9 cellular contexts compared by ENCODE assay signal in the genomic region with DNA sequence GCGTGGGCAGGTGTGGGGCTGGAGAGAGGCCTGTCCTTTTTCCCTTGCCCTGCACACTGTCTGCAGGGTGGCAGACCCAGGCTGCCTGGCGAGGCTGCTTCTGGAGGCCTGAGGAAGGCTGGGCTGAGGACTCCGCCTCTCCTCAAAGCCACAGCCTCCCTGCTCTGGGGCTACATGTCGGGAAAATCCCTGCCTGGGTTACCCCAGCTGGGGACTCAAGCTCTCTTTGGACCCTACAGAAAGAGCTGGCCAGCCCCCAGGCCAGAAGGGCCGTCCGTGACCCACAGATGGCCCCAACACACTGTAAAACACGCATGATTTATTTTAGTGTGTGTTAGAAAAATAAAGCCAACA. TPM values are rescaled to one million over a fixed set of nuclear protein-coding genes. Genes with fewer than 3 reads are reported as not detected.
DNase-seq lines count a peak whose midpoint lies in the region; ATAC-seq and TF ChIP-seq lines count a peak whose summit lies in the region.
"Had no signal": no experiment of that assay in that cellular context is flagged by ENCODE, and none has a peak within 500 bp of the region (broad histone marks: within the 10 kb centered on the region; RNA-seq: fewer than 3 reads in every experiment).

No MANE protein-coding gene starts in this region.

- no peaks in the 10 kb centered on the region for H3K27me3 Mint-ChIP-seq in MCF 10A (ENCODE audit: insufficient read depth, unreplicated experiment)
- peaks cover 6% of the 10 kb centered on the region for H3K27me3 Mint-ChIP-seq in activated T-helper 2 cell treated with anti-CD3 and anti-CD28 coated beads, Interferon-gamma antibody, Interleukin-2, Interleukin-4, amounts not matched to agents 10 μg/mL and 5 μg/mL and 100 μg/mL, durations not matched to agents 14 hours and 24 hours and 36 hours (ENCODE audit: low read depth)

- H3K9me1 ChIP-seq in IMR-90 (ENCODE audit: insufficient read depth, low read length) = peaks cover 3% of the 10 kb centered on the region; the same call in 1 of the 2 replicates

- H4K5ac ChIP-seq in IMR-90 (ENCODE audit: low read depth, low read length) = no peak overlapping the region

- peak overlapping the region; percentile 81 for H2AK9ac ChIP-seq in IMR-90 (replicated peaks; ENCODE audit: low read depth, low read length, poor library complexity)

- TF ChIP-seq CTCF in IMR-90 (conservative IDR thresholded peaks at IDR 0.05; ENCODE audit: low read depth, low read length) = no peak
- TF ChIP-seq CTCF in MCF 10A (IDR thresholded peaks at IDR 0.05; ENCODE audit: unreplicated experiment) = no peak

- peak overlapping the region; percentile 64 for H3K4me3 Mint-ChIP-seq in MCF 10A (ENCODE audit: unreplicated experiment)
- no peak overlapping the region for H3K4me3 Mint-ChIP-seq in activated T-helper 2 cell treated with anti-CD3 and anti-CD28 coated beads, Interferon-gamma antibody, Interleukin-2, Interleukin-4, amounts not matched to agents 10 μg/mL and 5 μg/mL and 100 μg/mL, durations not matched to agents 14 hours and 24 hours and 36 hours (ENCODE audit: low read depth)

- H3K36me3 ChIP-seq in IMR-90 (ENCODE audit: control insufficient read depth, insufficient read depth, low read length) (no peaks in the 10 kb centered on the region), subcutaneous abdominal adipose tissue (ENCODE audit: control insufficient read depth in 5 of 5, insufficient read depth in 5 of 5, low read length in 5 of 5) (no peaks in the 10 kb centered on the region)

- peak overlapping the region; percentile 45 for H2AFZ ChIP-seq in IMR-90 (replicated peaks; ENCODE audit: low read length, poor library complexity)

- H3K9me3 ChIP-seq in IMR-90 (ENCODE audit: control insufficient read depth, insufficient read depth, low read length) (no peaks in the 10 kb centered on the region), subcutaneous abdominal adipose tissue (ENCODE audit: control insufficient read depth in 5 of 5, low read length in 5 of 5) (no peaks in the 10 kb centered on the region)

- H2BK5ac ChIP-seq in IMR-90 (ENCODE audit: low read depth, low read length, poor library complexity, severe bottlenecking) = no peak overlapping the region

- no peak for DNase-seq in IMR-90
- DNase-seq in MCF 10A (ENCODE audit: unreplicated experiment) = peak; percentile 68
- DNase-seq in left lobe of liver (ENCODE audit: low spot score) = no peak
- DNase-seq in activated T-helper 2 cell treated with anti-CD3 and anti-CD28 coated beads, Interferon-gamma antibody, Interleukin-2, Interleukin-4, amounts not matched to agents 10 μg/mL and 5 μg/mL and 100 μg/mL, durations not matched to agents 14 hours and 24 hours and 36 hours (ENCODE audit: low spot score) = no peak
- DNase-seq in mesenteric fat pad (ENCODE audit: low spot score) = no peak
- DNase-seq: naive B cell had no signal

- intact Hi-C loops in IMR-90 (cut with micrococcal nuclease) (no loop called here), MCF 10A (cut with micrococcal nuclease) (loop anchor here (2.0 to 5.0 kb wide), 2 partner anchors 34 to 68 kb away; a partner anchor contains a TSS)
- intact Hi-C loops in activated T-helper 2 cell treated with anti-CD3 and anti-CD28 coated beads, Interferon-gamma antibody, Interleukin-2, Interleukin-4, amounts not matched to agents 10 μg/mL and 5 μg/mL and 100 μg/mL, durations not matched to agents 14 hours and 24 hours and 36 hours (cut with micrococcal nuclease) = no loop called here

- TF ChIP-seq RAD21 in IMR-90 (IDR thresholded peaks at IDR 0.05; ENCODE audit: low read length) = no peak

- WGBS in IMR-90 (ENCODE audit: extremely low coverage in 2 of 2, insufficient read length in 1 of 2), 2 experiments = 29% methylated on average over 1 of the region's 7 CpGs; no CpG with 5 or more reads in 1 of the 2 experiments

- H3K27ac ChIP-seq in IMR-90 (ENCODE audit: insufficient read depth, low read length) = no peak overlapping the region
- peak overlapping the region; percentile 79 for H3K27ac ChIP-seq in subcutaneous abdominal adipose tissue (ENCODE audit: low read depth, low read length)
- H3K27ac ChIP-seq: KMS-11 had no signal

- peak overlapping the region; percentile 29; the same call in 1 of the 3 replicates for H2BK15ac ChIP-seq in IMR-90 (ENCODE audit: low read depth, low read length)

- no peaks in the 10 kb centered on the region for H3K36me3 Mint-ChIP-seq in MCF 10A (ENCODE audit: insufficient read depth, unreplicated experiment)
- no peaks in the 10 kb centered on the region for H3K36me3 Mint-ChIP-seq in activated T-helper 2 cell treated with anti-CD3 and anti-CD28 coated beads, Interferon-gamma antibody, Interleukin-2, Interleukin-4, amounts not matched to agents 10 μg/mL and 5 μg/mL and 100 μg/mL, durations not matched to agents 14 hours and 24 hours and 36 hours (ENCODE audit: low read depth)
- H3K36me3 Mint-ChIP-seq: naive B cell had no signal

- no peaks in the 10 kb centered on the region for H3K9me3 Mint-ChIP-seq in MCF 10A (ENCODE audit: unreplicated experiment)
- H3K9me3 Mint-ChIP-seq in activated T-helper 2 cell treated with anti-CD3 and anti-CD28 coated beads, Interferon-gamma antibody, Interleukin-2, Interleukin-4, amounts not matched to agents 10 μg/mL and 5 μg/mL and 100 μg/mL, durations not matched to agents 14 hours and 24 hours and 36 hours = no peaks in the 10 kb centered on the region
- H3K9me3 Mint-ChIP-seq: naive B cell had no signal

- no peak overlapping the region for H3K23ac ChIP-seq in IMR-90 (ENCODE audit: low read depth, low read length)

- peaks cover 7% of the 10 kb centered on the region; the same call in 1 of the 2 replicates for H4K20me1 ChIP-seq in IMR-90 (ENCODE audit: insufficient read depth, low read length)

- ATAC-seq in IMR-90 (ENCODE audit: low read depth) = peak; percentile 23
- peak; percentile 17 for ATAC-seq in left lobe of liver
- ATAC-seq in GM18517 (IDR thresholded peaks at IDR 0.05; ENCODE audit: unreplicated experiment) = no peak

- H4K8ac ChIP-seq in IMR-90 (ENCODE audit: low read depth in 2 of 2, low read length in 2 of 2) = peak overlapping the region in 1 of 2 experiments; percentile 70; a peak in 1 of 4 replicates

- peak overlapping the region; percentile 36; the same call in 1 of the 2 replicates for H2BK20ac ChIP-seq in IMR-90 (ENCODE audit: low read depth, low read length)

- TF ChIP-seq POLR2A in IMR-90 (IDR thresholded peaks at IDR 0.05; ENCODE audit: low read depth, low read length) = no peak

- H4K91ac ChIP-seq in IMR-90 (ENCODE audit: insufficient read depth, low read depth, low read length) = peak overlapping the region; percentile 26; the same call in 1 of the 2 replicates

- H3K18ac ChIP-seq in IMR-90 (ENCODE audit: low read depth, low read length) = no peak overlapping the region

- dilution Hi-C loops in IMR-90 (cut with HindIII; ENCODE audit: low sequenced_read_pairs, unreplicated experiment) = no loop called here

- H2BK120ac ChIP-seq in IMR-90 (ENCODE audit: low read depth, low read length) = peak overlapping the region; percentile 20; the same call in 1 of the 2 replicates

- no TSS peak for BruUV-seq in IMR-90 (replicated peaks; lab: Mats Ljungman, UMichigan)
- BruUV-seq in MCF 10A (replicated peaks; lab: Mats Ljungman, UMichigan) = TSS peak; percentile 62

- peaks cover 28% of the 10 kb centered on the region for H3K4me1 Mint-ChIP-seq in MCF 10A (ENCODE audit: insufficient read depth, unreplicated experiment)
- no peaks in the 10 kb centered on the region for H3K4me1 Mint-ChIP-seq in activated T-helper 2 cell treated with anti-CD3 and anti-CD28 coated beads, Interferon-gamma antibody, Interleukin-2, Interleukin-4, amounts not matched to agents 10 μg/mL and 5 μg/mL and 100 μg/mL, durations not matched to agents 14 hours and 24 hours and 36 hours (ENCODE audit: low read depth)

- no peak overlapping the region for H3K14ac ChIP-seq in IMR-90 (replicated peaks; ENCODE audit: low read depth, low read length)

- no peak overlapping the region; the same call in 1 of the 2 replicates for H3K4me2 ChIP-seq in IMR-90 (ENCODE audit: low read depth, low read length)
- H3K4me2 ChIP-seq: KMS-11 had no signal

- H3K27me3 ChIP-seq in IMR-90 (ENCODE audit: control insufficient read depth, insufficient read depth, low read length) = peaks cover 32% of the 10 kb centered on the region
- no peaks in the 10 kb centered on the region for H3K27me3 ChIP-seq in subcutaneous abdominal adipose tissue (ENCODE audit: control insufficient read depth in 5 of 5, insufficient read depth in 4 of 5, low read length in 5 of 5)

- no peak overlapping the region for H3K4me3 ChIP-seq in IMR-90 (ENCODE audit: insufficient read depth, low read depth, low read length)
- H3K4me3 ChIP-seq in subcutaneous abdominal adipose tissue (ENCODE audit: low read depth in 1 of 5, low read length in 5 of 5) = no peak overlapping the region

- POLR2A ChIA-PET in IMR-90 (lab: Charles Lee; ENCODE audit: unreplicated experiment) = no interaction called here
- POLR2A ChIA-PET in MCF 10A (lab: Yijun Ruan, JAX) = interaction anchor here (0.7 to 4.1 kb wide), 19 partner anchors 8 to 555 kb away, joined by 3 to 82 read pairs (median 6); a partner anchor contains a TSS

- in situ Hi-C loops in IMR-90 (cut with MboI; ENCODE audit: low sequenced_read_pairs) = no loop called here

- 0 out of 2 replicates have a peak overlapping the region, but pooled peaks have one; percentile 5 for H3K4ac ChIP-seq in IMR-90 (ENCODE audit: low read depth, low read length)

- no peak overlapping the region for H3K56ac ChIP-seq in IMR-90 (ENCODE audit: extremely low read depth, insufficient read depth, low read length)

- H3K4me1 ChIP-seq in IMR-90 (ENCODE audit: control insufficient read depth, insufficient read depth, low read length) (peaks cover 18% of the 10 kb centered on the region), subcutaneous abdominal adipose tissue (ENCODE audit: control insufficient read depth in 5 of 5, insufficient read depth in 5 of 5, low read length in 5 of 5) (peaks cover 3 to 55% (median 44%) of the 10 kb centered on the region in 5 donors)

- CTCF ChIA-PET in IMR-90 (lab: Yijun Ruan, JAX) = no interaction called here
- CTCF ChIA-PET in MCF 10A (lab: Yijun Ruan, JAX) = interaction anchor here (0.9 to 2.4 kb wide), 3 partner anchors 20 to 156 kb away, joined by 4 to 12 read pairs (median 4); a partner anchor contains a TSS

- H3K79me1 ChIP-seq in IMR-90 (ENCODE audit: low read depth in 1 of 2, low read length in 2 of 2) = no peaks in the 10 kb centered on the region

- no peak overlapping the region for H3K9ac ChIP-seq in IMR-90 (ENCODE audit: low read depth, low read length)
- peak overlapping the region in 3 of 5 donors; percentile 21 to 54 (median 49) for H3K9ac ChIP-seq in subcutaneous abdominal adipose tissue (ENCODE audit: low read length in 5 of 5)
- H3K9ac ChIP-seq: KMS-11 had no signal

- peak overlapping the region; percentile 80 for H3K27ac Mint-ChIP-seq in MCF 10A (ENCODE audit: low read depth, unreplicated experiment)
- H3K27ac Mint-ChIP-seq in activated T-helper 2 cell treated with anti-CD3 and anti-CD28 coated beads, Interferon-gamma antibody, Interleukin-2, Interleukin-4, amounts not matched to agents 10 μg/mL and 5 μg/mL and 100 μg/mL, durations not matched to agents 14 hours and 24 hours and 36 hours = no peak overlapping the region
- H3K27ac Mint-ChIP-seq: naive B cell had no signal

- peak overlapping the region; percentile 59; the same call in 1 of the 2 replicates for H2AK5ac ChIP-seq in IMR-90 (ENCODE audit: low read depth, low read length)

RNA-seq across cellular contexts. Expression of a gene that starts 33.8 kb away (rescaled TPM):
- 12.7 and 14.2 TPM in 2 replicates for total RNA-seq in IMR-90 (2012; rRNA removed)
- 46.7 and 53.2 TPM in 2 replicates for polyA plus RNA-seq in IMR-90 (2012; rRNA removed)
- polyA plus RNA-seq in IMR-90 (2012; cell fraction: cytosol; rRNA removed) = 40.4 and 68.1 TPM in 2 replicates
- 86.4 and 189 TPM in 2 replicates for polyA plus RNA-seq in IMR-90 (2012; cell fraction: nucleus; rRNA removed; ENCODE audit: low replicate concordance)
- 98.2 and 108 TPM in 2 replicates for total RNA-seq in MCF 10A (2022)
- total RNA-seq in left lobe of liver = 101 TPM
- 102 and 116 TPM in 2 replicates for total RNA-seq in activated T-helper 2 cell treated with anti-CD3 and anti-CD28 coated beads, Interferon-gamma antibody, Interleukin-2, Interleukin-4, amounts not matched to agents 10 μg/mL and 5 μg/mL and 100 μg/mL, durations not matched to agents 14 hours and 24 hours and 36 hours
- 88.0 TPM for total RNA-seq in mesenteric fat pad
